Comparison of ENCODE assay signal across 1 cellular context in genomic region chr5:143562935-143563334, GRCh38.
TF ChIP-seq lines count a peak whose summit lies in the region.

No MANE protein-coding gene starts in this region.

TF ChIP-seq in HEK293, 187 proteins besides CTCF, POLR2A, EP300 and RAD21 (continued from another document):
- 0 out of 2 replicates have a peak, but pooled peaks have one; percentile 12 for TF ChIP-seq ZNF518A (tag by site-specific recombination; conservative IDR thresholded peaks at IDR 0.05; ENCODE audit: low read depth)
- TF ChIP-seq ZNF335 (tag by site-specific recombination; conservative IDR thresholded peaks at IDR 0.05), result peak; percentile 62; the same call in 1 of the 2 replicates
